In the genomic region with DNA sequence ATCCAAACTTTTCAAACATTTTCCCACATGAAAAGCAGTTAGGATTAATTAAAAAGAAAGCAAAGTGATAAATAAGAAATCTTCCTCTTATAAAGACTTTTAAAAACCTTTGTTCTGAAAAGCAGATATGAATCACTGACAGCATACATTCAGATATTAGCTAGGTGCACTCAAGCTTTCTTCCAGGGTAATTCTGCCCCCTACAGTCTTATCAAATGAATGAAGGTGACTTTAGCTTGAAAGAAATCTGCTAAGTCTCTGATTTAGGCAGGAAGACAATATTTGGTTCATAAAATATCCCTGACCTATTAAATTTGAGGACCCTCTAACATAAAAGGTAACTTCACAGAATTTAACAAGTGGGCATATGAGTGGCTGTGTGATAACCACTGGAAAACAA, we compare ENCODE assay signal across 21 cellular contexts.
DNase-seq lines count a peak whose midpoint lies in the region; ATAC-seq, FAIRE-seq and TF ChIP-seq lines count a peak whose summit lies in the region.
"Had no signal": no experiment of that assay in that cellular context is flagged by ENCODE, and none has a peak within 500 bp of the region (broad histone marks: within the 10 kb centered on the region; RNA-seq: fewer than 3 reads in every experiment).

No MANE protein-coding gene starts in this region.

- H3F3A ChIP-seq in OCI-LY1 (ENCODE audit: insufficient read depth, low read length) = no peaks in the 10 kb centered on the region

- H3K27me3 ChIP-seq in OCI-LY1 (ENCODE audit: insufficient read depth, low read length) (no peaks in the 10 kb centered on the region), endothelial cell of umbilical vein (ENCODE audit: control insufficient read depth in 2 of 2, insufficient read depth in 2 of 2, low read length in 2 of 2) (no peaks in the 10 kb centered on the region)
- H3K27me3 ChIP-seq: heart right ventricle, testis had no signal

- intact Hi-C loops in endothelial cell of umbilical vein (cut with micrococcal nuclease) = no loop called here

- BruUV-seq in endothelial cell of umbilical vein (replicated peaks; lab: Mats Ljungman, UMichigan) = no TSS peak

- H3K27ac Mint-ChIP-seq in progenitor cell of endocrine pancreas (no peak overlapping the region), mesothelial cell of epicardium (no peak overlapping the region)
- H3K27ac Mint-ChIP-seq: natural killer cell had no signal

- DNase-seq in NCI-H82 (lab: John Stamatoyannopoulos, UW) (peak; percentile 47), NCI-H82 treated with DMSO at 0.1 percent for 48 hours (lab: John Stamatoyannopoulos, UW; ENCODE audit: unreplicated experiment) (no peak), endothelial cell of umbilical vein (ENCODE audit: low read depth, low spot score) (peak; percentile 21), progenitor cell of endocrine pancreas (ENCODE audit: low spot score, unreplicated experiment) (no peak), mesothelial cell of epicardium (ENCODE audit: low spot score in 2 of 2, unreplicated experiment in 2 of 2) (no peak), anterior cingulate cortex (lab: John Stamatoyannopoulos, UW) (no peak)
- DNase-seq: activated CD4-positive, alpha-beta T cell treated with anti-CD3 and anti-CD28 coated beads, Interleukin-2, amount 50 U/mL, for 4 hours; amniotic stem cell; COR-L47; cortex of kidney; heart right ventricle; left ventricle myocardium inferior; natural killer cell; NCI-H187 treated with DMSO at 0.1 percent for 48 hours; NCI-H526 treated with DMSO at 0.1 percent for 48 hours; stimulated activated CD4-positive, alpha-beta T cell treated with anti-CD3 and anti-CD28 coated beads, Interleukin-2, amount 100 ng/mL, for 24 hours; testis had no signal

- H3K9me3 ChIP-seq in OCI-LY1 (ENCODE audit: low read length) (no peaks in the 10 kb centered on the region), endothelial cell of umbilical vein (replicated peaks; ENCODE audit: control insufficient read depth, insufficient read depth, low read length) (no peaks in the 10 kb centered on the region)
- H3K9me3 ChIP-seq: left ventricle myocardium inferior, testis had no signal

- H2AFZ ChIP-seq in OCI-LY1 (ENCODE audit: low read length) (no peak overlapping the region), endothelial cell of umbilical vein (ENCODE audit: low read depth, low read length) (no peak overlapping the region)

- no peaks in the 10 kb centered on the region for H3K27me3 Mint-ChIP-seq in progenitor cell of endocrine pancreas
- H3K27me3 Mint-ChIP-seq in mesothelial cell of epicardium (ENCODE audit: low read depth) = no peaks in the 10 kb centered on the region

- H3K9ac ChIP-seq in OCI-LY1 (ENCODE audit: low read length) (no peak overlapping the region), endothelial cell of umbilical vein (replicated peaks; ENCODE audit: extremely low read depth, insufficient read depth, low read length) (no peak overlapping the region)

- H3K4me3 Mint-ChIP-seq in progenitor cell of endocrine pancreas (ENCODE audit: low read depth) = no peak overlapping the region
- H3K4me3 Mint-ChIP-seq in mesothelial cell of epicardium = no peak overlapping the region
- H3K4me3 Mint-ChIP-seq: natural killer cell had no signal

- peaks cover 29% of the 10 kb centered on the region for H3K9me3 Mint-ChIP-seq in progenitor cell of endocrine pancreas (ENCODE audit: low read depth)
- H3K9me3 Mint-ChIP-seq in mesothelial cell of epicardium = peaks cover 31% of the 10 kb centered on the region

- H3K4me1 Mint-ChIP-seq in progenitor cell of endocrine pancreas (ENCODE audit: low read depth) (peaks cover 29% of the 10 kb centered on the region), mesothelial cell of epicardium (no peaks in the 10 kb centered on the region)
- H3K4me1 Mint-ChIP-seq: natural killer cell had no signal

- H3K79me2 ChIP-seq in OCI-LY1 (ENCODE audit: insufficient read depth, low read length) (no peaks in the 10 kb centered on the region), endothelial cell of umbilical vein (ENCODE audit: control insufficient read depth, insufficient read depth, low read length) (no peaks in the 10 kb centered on the region)

- FAIRE-seq in endothelial cell of umbilical vein (lab: Jason Lieb, UNC) = no peak
- FAIRE-seq: GM19239, TTC549 had no signal

- TF ChIP-seq POLR2A in endothelial cell of umbilical vein (IDR thresholded peaks at IDR 0.05; ENCODE audit: low read depth, low read length) = no peak

- no peak overlapping the region for H3K27ac ChIP-seq in OCI-LY1 (ENCODE audit: low read depth, low read length, poor library complexity, severe bottlenecking)
- no peak overlapping the region for H3K27ac ChIP-seq in endothelial cell of umbilical vein (ENCODE audit: insufficient read depth, low read depth, low read length)
- H3K27ac ChIP-seq: heart right ventricle, left ventricle myocardium inferior, testis had no signal

- no peaks in the 10 kb centered on the region for H4K20me1 ChIP-seq in OCI-LY1 (ENCODE audit: insufficient read depth, low read length)
- H4K20me1 ChIP-seq in endothelial cell of umbilical vein (replicated peaks; ENCODE audit: control insufficient read depth, extremely low read depth, insufficient read depth, low read length) = no peaks in the 10 kb centered on the region

- no peak for ATAC-seq in GM21528 (IDR thresholded peaks at IDR 0.05; ENCODE audit: low FRiP score, unreplicated experiment)
- ATAC-seq: heart right ventricle, natural killer cell had no signal

- no peak overlapping the region for H3K4me2 ChIP-seq in OCI-LY1 (ENCODE audit: low read length)
- H3K4me2 ChIP-seq in endothelial cell of umbilical vein (ENCODE audit: insufficient read depth, low read length) = no peak overlapping the region

- H3K4me3 ChIP-seq in OCI-LY1 (ENCODE audit: low read depth, low read length, poor library complexity, severe bottlenecking) = no peak overlapping the region
- no peak overlapping the region for H3K4me3 ChIP-seq in endothelial cell of umbilical vein (replicated peaks in 1 of 3; ENCODE audit: insufficient read depth in 1 of 3, low read depth in 1 of 3, low read length in 3 of 3)
- H3K4me3 ChIP-seq: heart right ventricle, left ventricle myocardium inferior, testis had no signal

- TF ChIP-seq CTCF in OCI-LY1 (IDR thresholded peaks at IDR 0.05; ENCODE audit: low read length) (peak; percentile 10; the same call in 1 of the 2 replicates), endothelial cell of umbilical vein (IDR thresholded peaks at IDR 0.05; ENCODE audit: extremely low read depth in 1 of 2, insufficient read depth in 1 of 2, low read depth in 1 of 2, low read length in 2 of 2) (peak in 1 of 2 donors; percentile 14), progenitor cell of endocrine pancreas (IDR thresholded peaks at IDR 0.05; ENCODE audit: unreplicated experiment) (peak; percentile 55), mesothelial cell of epicardium (IDR thresholded peaks at IDR 0.05; ENCODE audit: unreplicated experiment) (no peak)

- dilution Hi-C loops in endothelial cell of umbilical vein (cut with MboI; ENCODE audit: extremely low pct_ligation_motif_present, low sequenced_read_pairs) = no loop called here

- CTCF ChIA-PET in endothelial cell of umbilical vein (lab: Charles Lee) = interaction anchor here (0.7 to 2.8 kb wide), 10 partner anchors 9 to 1811 kb away, joined by 3 to 50 read pairs (median 3); no protein-coding TSS in a partner anchor

- H3K9me2 ChIP-seq in OCI-LY1 (ENCODE audit: low read depth, low read length) = no peaks in the 10 kb centered on the region

- H3K4me1 ChIP-seq in OCI-LY1 (ENCODE audit: insufficient read depth, low read length, severe bottlenecking) = no peaks in the 10 kb centered on the region
- H3K4me1 ChIP-seq in endothelial cell of umbilical vein (ENCODE audit: control insufficient read depth, extremely low read depth, insufficient read depth, low read length) = no peaks in the 10 kb centered on the region
- H3K4me1 ChIP-seq: heart right ventricle, left ventricle myocardium inferior, testis had no signal

- H3K36me3 Mint-ChIP-seq in progenitor cell of endocrine pancreas (ENCODE audit: insufficient read depth) = peaks cover 7% of the 10 kb centered on the region
- H3K36me3 Mint-ChIP-seq in mesothelial cell of epicardium = no peaks in the 10 kb centered on the region
- H3K36me3 Mint-ChIP-seq: natural killer cell had no signal

- POLR2A ChIA-PET in endothelial cell of umbilical vein (lab: Charles Lee) = no interaction called here

- H3K36me3 ChIP-seq in OCI-LY1 (ENCODE audit: insufficient read depth, low read length) (no peaks in the 10 kb centered on the region), endothelial cell of umbilical vein (ENCODE audit: control insufficient read depth in 2 of 2, extremely low read depth in 1 of 2, insufficient read depth in 2 of 2, low read length in 2 of 2) (no peaks in the 10 kb centered on the region)
- H3K36me3 ChIP-seq: heart right ventricle, left ventricle myocardium inferior had no signal

- H3K9me1 ChIP-seq in endothelial cell of umbilical vein (replicated peaks; ENCODE audit: control insufficient read depth, extremely low read depth, insufficient read depth, low read length) = no peaks in the 10 kb centered on the region

TF ChIP-seq in endothelial cell of umbilical vein, 7 proteins besides CTCF, POLR2A, EP300 and RAD21:
- TF ChIP-seq JUN (IDR thresholded peaks at IDR 0.05; ENCODE audit: borderline replicate concordance, insufficient read depth, insufficient read length, low read depth) (no peak), MYC (IDR thresholded peaks at IDR 0.05; ENCODE audit: low read depth, low read length) (no peak), EZH2 (IDR thresholded peaks at IDR 0.05; ENCODE audit: borderline replicate concordance, low read depth, low read length, severe bottlenecking) (no peak), POLR2AphosphoS5 (IDR thresholded peaks at IDR 0.05; ENCODE audit: insufficient read depth, low read depth, low read length) (no peak), MAX (IDR thresholded peaks at IDR 0.05; ENCODE audit: insufficient read depth, insufficient read length) (no peak), FOS (IDR thresholded peaks at IDR 0.05; ENCODE audit: borderline replicate concordance, insufficient read depth, low read length) (no peak), GATA2 (IDR thresholded peaks at IDR 0.05; ENCODE audit: insufficient read depth, insufficient read length, low read depth, low read length) (no peak)

Comparison
In these comparisons a context has a peak if more than half of its experiments do, and no peak if none do; other contexts are left out.
1. DNase-seq: peak in NCI-H82 (single experiment) and endothelial cell of umbilical vein (single experiment); none in NCI-H82 treated with DMSO at 0.1 percent for 48 hours (single experiment), progenitor cell of endocrine pancreas (single experiment), mesothelial cell of epicardium (0 of 2) and anterior cingulate cortex (0 of 58).